Comparison of ENCODE assay signal across 1 cellular context in the genomic region with DNA sequence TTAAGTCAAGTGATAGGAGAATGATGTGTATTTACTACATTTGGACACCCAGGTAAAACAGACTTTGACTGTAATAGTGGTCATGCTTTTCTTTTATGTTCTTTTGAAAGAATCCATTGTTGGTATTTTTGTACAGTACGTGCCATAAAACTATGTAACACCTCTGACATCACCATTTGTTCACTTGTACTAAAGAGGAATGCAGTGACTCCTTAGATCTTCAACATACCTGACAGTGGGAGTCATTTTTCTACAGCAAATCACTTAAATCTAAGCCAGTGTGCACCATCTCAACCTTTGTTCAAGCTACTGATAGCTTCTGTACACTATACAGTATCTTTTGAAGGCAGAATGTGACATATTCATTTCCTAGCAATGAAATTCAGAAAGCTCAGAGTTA.
TF ChIP-seq lines count a peak whose summit lies in the region.

No MANE protein-coding gene starts in this region.

TF ChIP-seq in SK-N-SH treated with all-trans-retinoic acid at 6 μM for 48 hours, 23 proteins besides CTCF, POLR2A, EP300 and RAD21 (continued from another document):
- no peak for TF ChIP-seq ZFP30 (CRISPR knock-in tag; IDR thresholded peaks at IDR 0.05)
- no peak for TF ChIP-seq ZNF8 (CRISPR knock-in tag; IDR thresholded peaks at IDR 0.05)
